Comparison of ENCODE assay signal across 23 cellular contexts in genomic region chr15:89071471-89071870, GRCh38.
"Had no signal": no experiment of that assay in that cellular context is flagged by ENCODE, and none has a peak within 500 bp of the region (broad histone marks: within the 10 kb centered on the region; RNA-seq: fewer than 3 reads in every experiment).

No MANE protein-coding gene starts in this region.

- H3K27ac ChIP-seq: brain microvascular endothelial cell, colonic mucosa, gastrocnemius medialis, parathyroid adenoma, sigmoid colon, testis, upper lobe of right lung, VCaP had no signal

- H3K9ac ChIP-seq: parathyroid adenoma had no signal

- H3K4me1 Mint-ChIP-seq: central memory CD8-positive, alpha-beta T cell had no signal

- H3K4me3 Mint-ChIP-seq: activated naive CD4-positive, alpha-beta T cell treated with anti-CD3 and anti-CD28 coated beads, Interleukin-2, amount 10 ng/mL, durations not matched to agents 7 days and 5 days; activated naive CD8-positive, alpha-beta T cell treated with anti-CD3 and anti-CD28 coated beads, Interleukin-2, amount 50 U/mL, for 24 hours; central memory CD8-positive, alpha-beta T cell; natural killer cell treated with Interleukin-12 subunit alpha and Interleukin-12 subunit beta and Interleukin-15 and Interleukin-18, amount 100 ng/mL, for 72 hours; stimulated activated memory B cell treated with anti-CD40 and anti-IgM and Interleukin-4, amounts not matched to agents 10 μg/mL and 1 μg/mL and 100 μg/mL, for 72 hours had no signal

- H2AFZ ChIP-seq: parathyroid adenoma had no signal

- H3K9me3 ChIP-seq: colonic mucosa, testis had no signal

- ATAC-seq: activated naive CD8-positive, alpha-beta T cell treated with anti-CD3 and anti-CD28 coated beads, Interleukin-2, amount 50 U/mL, for 24 hours; gastrocnemius medialis; natural killer cell treated with Interleukin-12 subunit alpha and Interleukin-12 subunit beta and Interleukin-15 and Interleukin-18, amount 100 ng/mL, for 72 hours; stimulated activated memory B cell treated with anti-CD40 and anti-IgM and Interleukin-4, amounts not matched to agents 10 μg/mL and 1 μg/mL and 100 μg/mL, for 72 hours; upper lobe of right lung had no signal

- H3K27ac Mint-ChIP-seq: activated naive CD4-positive, alpha-beta T cell treated with anti-CD3 and anti-CD28 coated beads, Interleukin-2, amount 10 ng/mL, durations not matched to agents 7 days and 5 days; activated naive CD8-positive, alpha-beta T cell treated with anti-CD3 and anti-CD28 coated beads, Interleukin-2, amount 50 U/mL, for 24 hours; natural killer cell treated with Interleukin-12 subunit alpha and Interleukin-12 subunit beta and Interleukin-15 and Interleukin-18, amount 100 ng/mL, for 72 hours; stimulated activated memory B cell treated with anti-CD40 and anti-IgM and Interleukin-4, amounts not matched to agents 10 μg/mL and 1 μg/mL and 100 μg/mL, for 72 hours had no signal

- H3K36me3 Mint-ChIP-seq: activated naive CD4-positive, alpha-beta T cell treated with anti-CD3 and anti-CD28 coated beads, Interleukin-2, amount 10 ng/mL, durations not matched to agents 7 days and 5 days had no signal

- H3K4me1 ChIP-seq: colonic mucosa, gastrocnemius medialis, parathyroid adenoma, sigmoid colon, testis had no signal

- H3K4me3 ChIP-seq: colonic mucosa, gastrocnemius medialis, sigmoid colon, testis, upper lobe of right lung had no signal

- H3K27me3 ChIP-seq: brain microvascular endothelial cell, colonic mucosa, gastrocnemius medialis, sigmoid colon, testis, upper lobe of right lung had no signal

- DNase-seq: activated CD4-positive, alpha-beta T cell treated with anti-CD3 and anti-CD28 coated beads for 1 hour; activated CD8-positive, alpha-beta memory T cell treated with anti-CD3 and anti-CD28 coated beads for 24 hours; activated CD8-positive, alpha-beta memory T cell treated with anti-CD3 and anti-CD28 coated beads, Interleukin-2, amount 50 U/mL, for 48 hours; activated effector memory CD4-positive, alpha-beta T cell treated with Interleukin-2 at 50 U/mL for 16 hours; activated naive CD4-positive, alpha-beta T cell treated with anti-CD3 and anti-CD28 coated beads, Interleukin-2, amount 10 ng/mL, durations not matched to agents 7 days and 5 days; activated naive CD8-positive, alpha-beta T cell treated with anti-CD3 and anti-CD28 coated beads, Interleukin-2, amount 50 U/mL, for 24 hours; activated T-cell treated with anti-CD3 and anti-CD28 coated beads, Interleukin-2, amount 50 U/mL, for 48 hours; aorta; brain microvascular endothelial cell; colonic mucosa; erythroblast; gastrocnemius medialis; head of caudate nucleus; sigmoid colon; stimulated activated CD4-positive, alpha-beta T cell treated with anti-CD3 and anti-CD28 coated beads, Interleukin-4, amount 100 ng/mL, for 24 hours; T-helper 2 cell; testis; upper lobe of right lung had no signal

- H3K27me3 Mint-ChIP-seq: central memory CD8-positive, alpha-beta T cell had no signal

- H3K36me3 ChIP-seq: brain microvascular endothelial cell, colonic mucosa, gastrocnemius medialis, sigmoid colon, upper lobe of right lung had no signal

- H3K79me2 ChIP-seq: parathyroid adenoma had no signal
